8 cellular contexts compared by ENCODE assay signal in the genomic region with DNA sequence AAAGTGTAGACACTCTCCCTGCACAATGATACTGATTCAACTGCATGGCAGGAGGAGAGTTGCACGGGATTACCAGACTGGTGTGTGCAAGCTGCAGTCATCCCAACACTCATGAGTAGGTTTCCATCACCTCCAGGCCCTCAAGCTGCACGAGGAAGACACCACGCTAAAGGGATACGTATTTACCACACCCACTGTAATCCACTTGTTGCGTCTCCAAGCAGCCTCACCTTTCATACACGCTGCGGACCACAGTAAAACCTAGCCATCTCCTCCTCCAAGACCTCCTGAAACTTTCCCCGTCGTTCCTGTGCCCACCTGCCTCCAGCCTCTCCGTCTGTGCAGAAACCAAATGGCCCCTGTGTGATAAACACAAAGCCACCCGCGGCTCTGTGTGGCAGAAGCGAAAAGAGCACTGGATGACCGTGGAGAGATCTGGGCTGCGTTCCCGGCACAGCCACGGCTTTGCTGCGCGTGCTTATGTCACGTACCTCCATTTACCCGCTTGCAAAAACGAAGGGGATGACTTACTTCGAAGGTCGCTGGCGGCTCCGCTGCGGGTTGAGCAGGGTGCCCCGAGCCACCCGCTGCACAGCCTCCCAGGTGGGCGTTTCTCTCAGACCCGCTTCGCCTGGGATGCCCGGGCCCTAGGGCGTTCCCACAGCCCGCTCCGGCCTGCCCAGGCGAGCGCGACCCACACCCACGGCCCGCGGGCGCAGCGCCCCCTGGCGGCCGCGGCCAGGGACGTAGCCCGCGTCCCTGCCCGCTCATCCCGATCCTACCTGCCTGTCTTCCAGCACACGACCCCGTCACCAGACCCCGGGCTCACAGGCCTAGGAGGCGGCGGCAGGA. TPM values are rescaled to one million over a fixed set of nuclear protein-coding genes. Genes with fewer than 3 reads are reported as not detected.
DNase-seq lines count a peak whose midpoint lies in the region; ATAC-seq, FAIRE-seq and TF ChIP-seq lines count a peak whose summit lies in the region.

No MANE protein-coding gene starts in this region.

- DNase-seq in NK-92 treated with Interleukin-12 subunit alpha and Interleukin-12 subunit beta, amount 100 ng/mL, for 24 hours (lab: John Stamatoyannopoulos, UW), result peak; percentile 49
- DNase-seq in NK-92 (lab: John Stamatoyannopoulos, UW; ENCODE audit: unreplicated experiment), result no peak
- DNase-seq in NB4 (ENCODE audit: low read depth), result peak; percentile 57
- peak; percentile 59 for DNase-seq in T1000 (lab: John Stamatoyannopoulos, UW)
- peak in 50 of 61 donors; percentile 23 to 79 (median 54) for DNase-seq in caudate nucleus (lab: John Stamatoyannopoulos, UW)
- peak; percentile 85 for DNase-seq in kidney
- peak; percentile 66 for DNase-seq in stimulated activated CD4-positive, alpha-beta T cell treated with anti-CD3 and anti-CD28 coated beads, Interleukin-15, amount 100 ng/mL, for 24 hours

- H3K4me3 ChIP-seq in NB4 (ENCODE audit: low read depth, low read length) (peak overlapping the region; percentile 89), kidney (ENCODE audit: low read length in 2 of 2) (peak overlapping the region; percentile 94 to 99)

- H3K27ac ChIP-seq in caudate nucleus (ENCODE audit: low read depth, low read length), result peak overlapping the region; percentile 98
- peak overlapping the region; percentile 58 to 83 for H3K27ac ChIP-seq in kidney (ENCODE audit: low read depth in 2 of 2, low read length in 2 of 2)

- no peak for TF ChIP-seq POLR2A in NB4 (IDR thresholded peaks at IDR 0.05; ENCODE audit: extremely low read depth, insufficient read length)

- H3K36me3 ChIP-seq in kidney (ENCODE audit: control insufficient read depth in 1 of 2, insufficient read depth in 2 of 2, low read length in 2 of 2), result no peaks in the 10 kb centered on the region

- H3K9ac ChIP-seq in kidney (ENCODE audit: low read length in 2 of 2), result peak overlapping the region; percentile 79 to 81

- intact Hi-C loops in kidney (cut with DNase I), result loop anchor here (10.0 kb wide), 1 partner anchor 122 kb away; no protein-coding TSS in a partner anchor

- FAIRE-seq in kidney (lab: Jason Lieb, UNC), result no peak

- peak; percentile 81 for ATAC-seq in HG02610 (IDR thresholded peaks at IDR 0.05; ENCODE audit: unreplicated experiment)

- H3K4me1 ChIP-seq in kidney (ENCODE audit: control insufficient read depth in 1 of 2, insufficient read depth in 1 of 2, low read depth in 1 of 2, low read length in 2 of 2), result peaks cover 9 to 10% of the 10 kb centered on the region in 2 donors

- no peaks in the 10 kb centered on the region for H3K9me3 ChIP-seq in kidney (ENCODE audit: control insufficient read depth in 1 of 2, low read length in 2 of 2)

- TF ChIP-seq CTCF in NB4 (IDR thresholded peaks at IDR 0.05; ENCODE audit: low read depth, low read length) (peak; percentile 38), kidney (IDR thresholded peaks at IDR 0.05; ENCODE audit: borderline replicate concordance, extremely low read depth, insufficient read depth) (peak; percentile 90)

RNA-seq across cellular contexts. Expression of a gene that starts 0.6 kb away (rescaled TPM):
- 39.3 TPM for total RNA-seq in kidney
- 31.9 TPM for polyA plus RNA-seq in kidney (ENCODE audit: insufficient read depth, low read depth, low replicate concordance)

RNA-seq across cellular contexts. Expression of a gene that starts 14.5 kb away (rescaled TPM):
- total RNA-seq in kidney, result not detected
- polyA plus RNA-seq in kidney (ENCODE audit: insufficient read depth, low read depth, low replicate concordance), result not detected

RNA-seq across cellular contexts. Expression of a gene that starts 35.8 kb away (rescaled TPM):
- total RNA-seq in kidney, result not detected
- polyA plus RNA-seq in kidney (ENCODE audit: insufficient read depth, low read depth, low replicate concordance), result not detected
